In the genomic region with DNA sequence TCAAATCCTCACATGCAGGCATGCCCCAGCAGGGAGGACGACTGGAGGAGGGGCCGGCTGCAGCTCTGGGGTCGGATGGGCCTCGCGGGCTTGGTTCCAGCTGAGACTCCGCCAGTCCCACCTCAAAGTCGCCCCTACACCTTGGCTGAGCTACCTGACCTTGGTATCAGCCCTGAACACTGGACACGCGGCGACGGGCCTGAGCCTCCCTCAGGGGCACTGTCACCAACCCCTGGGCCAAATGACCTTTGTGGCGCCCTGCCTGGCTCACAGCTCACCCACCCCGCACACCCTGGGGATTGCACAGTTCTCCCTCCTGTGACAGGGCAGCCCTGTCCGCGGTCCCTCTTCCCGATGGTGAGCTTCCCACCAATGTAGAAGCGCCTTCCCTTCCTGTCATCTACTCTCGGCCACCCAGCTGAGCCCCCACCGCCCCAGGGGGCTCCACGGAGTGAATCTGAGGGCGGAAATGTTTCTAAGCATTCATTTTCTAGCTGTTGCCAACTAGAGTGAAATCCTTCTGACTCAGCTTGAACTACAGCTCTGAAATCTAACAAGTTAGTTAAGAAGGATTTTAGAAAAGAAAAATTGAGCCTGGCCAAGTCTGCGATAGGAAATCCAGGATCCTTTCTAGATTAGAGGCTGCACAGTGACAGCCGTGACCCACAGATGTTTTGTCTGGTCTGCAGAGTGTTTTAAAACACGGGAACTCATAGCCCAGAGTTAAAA, we compare ENCODE assay signal across 22 cellular contexts.
DNase-seq lines count a peak whose midpoint lies in the region; ATAC-seq and TF ChIP-seq lines count a peak whose summit lies in the region.
"Had no signal": no experiment of that assay in that cellular context is flagged by ENCODE, and none has a peak within 500 bp of the region (broad histone marks: within the 10 kb centered on the region; RNA-seq: fewer than 3 reads in every experiment).

No MANE protein-coding gene starts in this region.

- WGBS in endodermal cell (ENCODE audit: insufficient coverage in 1 of 2, insufficient read length in 1 of 2), 2 experiments, result 82 to 83% methylated on average over 17 to 24 of the region's 24 CpGs
- 47% methylated on average over 16 of the region's 24 CpGs for WGBS in suprapubic skin

- no peak overlapping the region for H3K27ac Mint-ChIP-seq in endodermal cell
- H3K27ac Mint-ChIP-seq in mesothelial cell of epicardium, result peak overlapping the region; percentile 94
- H3K27ac Mint-ChIP-seq: activated CD4-positive, alpha-beta memory T cell treated with anti-CD3 and anti-CD28 coated beads, Interleukin-2, amount 10 ng/mL, durations not matched to agents 7 days and 5 days; activated naive CD8-positive, alpha-beta T cell treated with anti-CD3 and anti-CD28 coated beads for 36 hours; IgD-negative memory B cell had no signal

- no peak for TF ChIP-seq POLR2A in suprapubic skin (IDR thresholded peaks at IDR 0.05)

- H3K9me3 Mint-ChIP-seq in endodermal cell (peaks cover 7% of the 10 kb centered on the region), mesothelial cell of epicardium (peaks cover 13% of the 10 kb centered on the region)
- H3K9me3 Mint-ChIP-seq: activated CD4-positive, alpha-beta memory T cell treated with anti-CD3 and anti-CD28 coated beads, Interleukin-2, amount 10 ng/mL, durations not matched to agents 7 days and 5 days; activated T-cell treated with anti-CD3 and anti-CD28 coated beads, Interleukin-2, amount 50 U/mL, for 4 hours had no signal

- no peaks in the 10 kb centered on the region for H3K4me1 ChIP-seq in endodermal cell (ENCODE audit: control insufficient read depth, insufficient read depth, low read length)
- H3K4me1 ChIP-seq in suprapubic skin, result peaks cover 17% of the 10 kb centered on the region

- H3K27me3 ChIP-seq in MG63 (no peaks in the 10 kb centered on the region), endodermal cell (ENCODE audit: control insufficient read depth, insufficient read depth, low read length, poor library complexity, severe bottlenecking) (no peaks in the 10 kb centered on the region), suprapubic skin (peaks cover 15% of the 10 kb centered on the region)
- H3K27me3 ChIP-seq: neutrophil, transverse colon had no signal

- H3K27ac ChIP-seq in endodermal cell (ENCODE audit: low read depth, low read length), result no peak overlapping the region
- H3K27ac ChIP-seq in suprapubic skin, result peak overlapping the region; percentile 33
- H3K27ac ChIP-seq: neutrophil had no signal

- peak overlapping the region; percentile 10 for H3K4me3 ChIP-seq in MG63
- H3K4me3 ChIP-seq in endodermal cell (ENCODE audit: low read length), result no peak overlapping the region
- H3K4me3 ChIP-seq in suprapubic skin, result peak overlapping the region; percentile 23
- H3K4me3 ChIP-seq: transverse colon had no signal

- no peaks in the 10 kb centered on the region for H3K27me3 Mint-ChIP-seq in endodermal cell (ENCODE audit: insufficient read depth)
- no peaks in the 10 kb centered on the region for H3K27me3 Mint-ChIP-seq in mesothelial cell of epicardium (ENCODE audit: low read depth)
- H3K27me3 Mint-ChIP-seq: activated CD4-positive, alpha-beta memory T cell treated with anti-CD3 and anti-CD28 coated beads, Interleukin-2, amount 10 ng/mL, durations not matched to agents 7 days and 5 days; activated naive CD8-positive, alpha-beta T cell treated with anti-CD3 and anti-CD28 coated beads for 36 hours had no signal

- no peak overlapping the region for H3K9ac ChIP-seq in endodermal cell (ENCODE audit: extremely low read depth, low read length, poor library complexity, severe bottlenecking)

- peaks cover 4% of the 10 kb centered on the region; the same call in 1 of the 2 replicates for H3K9me3 ChIP-seq in MG63
- H3K9me3 ChIP-seq in endodermal cell (ENCODE audit: control insufficient read depth, low read length), result peaks cover 16% of the 10 kb centered on the region
- no peaks in the 10 kb centered on the region for H3K9me3 ChIP-seq in suprapubic skin
- H3K9me3 ChIP-seq: neutrophil, transverse colon had no signal

- H3K4me1 Mint-ChIP-seq in endodermal cell (peaks cover 6% of the 10 kb centered on the region), mesothelial cell of epicardium (peaks cover 23% of the 10 kb centered on the region)
- H3K4me1 Mint-ChIP-seq: activated CD4-positive, alpha-beta memory T cell treated with anti-CD3 and anti-CD28 coated beads, Interleukin-2, amount 10 ng/mL, durations not matched to agents 7 days and 5 days; activated naive CD8-positive, alpha-beta T cell treated with anti-CD3 and anti-CD28 coated beads for 36 hours had no signal

- H3K36me3 ChIP-seq in MG63, result peaks cover 45% of the 10 kb centered on the region
- H3K36me3 ChIP-seq in endodermal cell (ENCODE audit: control insufficient read depth, insufficient read depth, low read length), result no peaks in the 10 kb centered on the region
- H3K36me3 ChIP-seq in suprapubic skin, result no peaks in the 10 kb centered on the region
- H3K36me3 ChIP-seq: neutrophil, transverse colon had no signal

- peaks cover 16% of the 10 kb centered on the region for H3K36me3 Mint-ChIP-seq in endodermal cell (ENCODE audit: low read depth)
- no peaks in the 10 kb centered on the region for H3K36me3 Mint-ChIP-seq in mesothelial cell of epicardium
- H3K36me3 Mint-ChIP-seq: activated naive CD8-positive, alpha-beta T cell treated with anti-CD3 and anti-CD28 coated beads for 36 hours had no signal

- no peak for TF ChIP-seq EP300 in suprapubic skin (IDR thresholded peaks at IDR 0.05)

- no peak overlapping the region for H3K4me3 Mint-ChIP-seq in endodermal cell
- peak overlapping the region; percentile 23 for H3K4me3 Mint-ChIP-seq in mesothelial cell of epicardium
- H3K4me3 Mint-ChIP-seq: activated CD4-positive, alpha-beta memory T cell treated with anti-CD3 and anti-CD28 coated beads, Interleukin-2, amount 10 ng/mL, durations not matched to agents 7 days and 5 days; activated naive CD8-positive, alpha-beta T cell treated with anti-CD3 and anti-CD28 coated beads for 36 hours; activated T-cell treated with anti-CD3 and anti-CD28 coated beads, Interleukin-2, amount 50 U/mL, for 4 hours; IgD-negative memory B cell had no signal

- DNase-seq in MG63 (peak; percentile 82), endodermal cell (peak; percentile 57), mesothelial cell of epicardium (ENCODE audit: low spot score in 2 of 2, unreplicated experiment in 2 of 2) (no peak), suprapubic skin (ENCODE audit: low spot score in 2 of 2) (no peak), NCI-H510A (lab: John Stamatoyannopoulos, UW) (no peak), UCSD-AML1 (lab: John Stamatoyannopoulos, UW; ENCODE audit: unreplicated experiment) (no peak), NCI-H2171 (lab: John Stamatoyannopoulos, UW) (no peak)
- DNase-seq: activated CD4-positive, alpha-beta memory T cell treated with anti-CD3 and anti-CD28 coated beads, Interleukin-2, amount 10 ng/mL, durations not matched to agents 7 days and 5 days; activated naive CD8-positive, alpha-beta T cell treated with anti-CD3 and anti-CD28 coated beads for 36 hours; activated T-cell treated with anti-CD3 and anti-CD28 coated beads, Interleukin-2, amount 50 U/mL, for 4 hours; central memory CD4-positive, alpha-beta T cell; DND-41; mammary epithelial cell; MV-4-11; NCI-H2107; NCI-H69; PC-3; stimulated activated CD4-positive, alpha-beta T cell treated with anti-CD3 and anti-CD28 coated beads, Interleukin-4, amount 100 ng/mL, for 4 hours; transverse colon had no signal

- no peak for ATAC-seq in GM21381 (IDR thresholded peaks at IDR 0.05; ENCODE audit: unreplicated experiment)
- ATAC-seq: activated T-cell treated with anti-CD3 and anti-CD28 coated beads, Interleukin-2, amount 50 U/mL, for 4 hours; PC-3 had no signal

- no peak for TF ChIP-seq CTCF in endodermal cell (conservative IDR thresholded peaks at IDR 0.05)
- TF ChIP-seq CTCF in mesothelial cell of epicardium (IDR thresholded peaks at IDR 0.05; ENCODE audit: unreplicated experiment), result no peak
- TF ChIP-seq CTCF in suprapubic skin (IDR thresholded peaks at IDR 0.05), result no peak

Comparison
In these comparisons a context has a peak if more than half of its experiments do, and no peak if none do; other contexts are left out.
1. DNase-seq: peak in MG63 (single experiment) and endodermal cell (single experiment); none in mesothelial cell of epicardium (0 of 2), suprapubic skin (0 of 2), NCI-H510A (single experiment), UCSD-AML1 (single experiment) and NCI-H2171 (single experiment).